In the genomic region with DNA sequence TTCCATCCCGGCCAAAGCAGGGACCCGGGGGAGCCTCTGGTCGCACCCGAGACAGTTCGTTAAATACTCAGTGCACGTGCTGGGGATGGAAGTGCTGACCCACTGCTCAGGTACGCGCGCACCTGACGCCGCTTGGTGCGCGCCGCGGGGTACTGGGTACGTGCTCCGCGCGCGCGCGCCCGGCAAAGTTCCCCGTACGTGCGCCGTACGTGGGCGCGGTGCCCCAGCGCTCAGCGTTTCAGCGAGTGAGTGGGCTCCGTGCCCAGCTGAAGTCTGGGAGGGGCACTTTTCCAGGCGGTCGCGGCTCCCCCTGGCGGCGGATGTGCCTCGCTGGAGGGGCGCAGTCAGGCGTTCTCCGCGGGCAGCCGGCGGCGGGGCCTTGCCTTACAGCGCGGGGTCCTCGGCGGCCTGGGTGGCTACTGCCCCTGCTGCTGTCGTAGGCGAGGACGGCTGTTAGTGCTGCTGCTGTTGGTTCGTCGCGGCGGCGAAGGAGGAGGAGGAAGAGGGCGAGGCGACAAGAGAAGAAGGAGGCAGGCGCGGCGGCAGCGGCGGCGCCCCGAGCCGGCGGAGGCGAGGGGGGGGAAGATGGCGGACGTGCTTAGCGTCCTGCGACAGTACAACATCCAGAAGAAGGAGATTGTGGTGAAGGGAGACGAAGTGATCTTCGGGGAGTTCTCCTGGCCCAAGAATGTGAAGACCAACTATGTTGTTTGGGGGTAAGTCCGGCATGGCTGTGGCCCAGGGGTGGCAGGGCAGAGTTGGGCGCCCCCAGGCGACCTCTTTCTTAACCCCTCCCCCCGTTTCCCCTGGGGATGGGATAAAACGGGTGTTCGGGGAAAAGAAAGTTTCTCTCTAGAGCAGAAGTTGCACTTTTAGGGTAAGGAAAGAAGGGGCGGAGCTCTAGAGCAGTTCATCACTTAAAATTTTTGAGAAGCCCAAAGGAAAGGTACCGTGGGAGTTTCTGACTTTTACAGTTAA, we compare ENCODE assay signal across 8 cellular contexts. TPM values are rescaled to one million over a fixed set of nuclear protein-coding genes. Genes with fewer than 3 reads are reported as not detected.
DNase-seq lines count a peak whose midpoint lies in the region; ATAC-seq, FAIRE-seq and TF ChIP-seq lines count a peak whose summit lies in the region.

A gene (plus strand): TSS at position 416 of the 978 bp plus-strand sequence. CDS start 170 bp downstream, at position 586.

- peaks cover 9 to 21% (median 14%) of the 10 kb centered on the region in 3 donors for H3K4me1 ChIP-seq in pancreas
- peaks cover 0 to 39% (median 15%) of the 10 kb centered on the region in 4 donors for H3K4me1 ChIP-seq in tibial artery

- H3K4me1 Mint-ChIP-seq in activated naive CD8-positive, alpha-beta T cell (ENCODE audit: low read depth): peaks cover 48% of the 10 kb centered on the region
- H3K4me1 Mint-ChIP-seq in glutamatergic neuron (ENCODE audit: low read depth, unreplicated experiment): peaks cover 4% of the 10 kb centered on the region

- no peaks in the 10 kb centered on the region for H3K27me3 Mint-ChIP-seq in activated naive CD8-positive, alpha-beta T cell
- H3K27me3 Mint-ChIP-seq in glutamatergic neuron (ENCODE audit: unreplicated experiment): peaks cover 12% of the 10 kb centered on the region

- H3K4me3 ChIP-seq in GM12865 (ENCODE audit: low read depth, low read length): peak within 1 kb of the TSS; percentile 97
- H3K4me3 ChIP-seq in pancreas: peak within 1 kb of the TSS; percentile 58 to 80 (median 70)
- peak within 1 kb of the TSS; percentile 67 to 80 for H3K4me3 ChIP-seq in tibial artery

- peak within 1 kb of the TSS; percentile 95 for H3K4me3 Mint-ChIP-seq in activated naive CD8-positive, alpha-beta T cell
- H3K4me3 Mint-ChIP-seq in glutamatergic neuron (ENCODE audit: unreplicated experiment): peak within 1 kb of the TSS; percentile 98

- peak; percentile 90 for TF ChIP-seq CTCF in GM12865 (IDR thresholded peaks at IDR 0.05; ENCODE audit: insufficient read depth, low read depth, low read length, missing control alignments)
- TF ChIP-seq CTCF in glutamatergic neuron (IDR thresholded peaks at IDR 0.05; ENCODE audit: partially characterized antibody, unreplicated experiment): peak; percentile 98
- peak; percentile 87 to 98 (median 95) for TF ChIP-seq CTCF in pancreas (IDR thresholded peaks at IDR 0.05)
- peak; percentile 87 to 99 for TF ChIP-seq CTCF in tibial artery (IDR thresholded peaks at IDR 0.05)

- peak within 1 kb of the TSS; percentile 97 for H3K27ac Mint-ChIP-seq in activated naive CD8-positive, alpha-beta T cell
- peak within 1 kb of the TSS; percentile 97 for H3K27ac Mint-ChIP-seq in glutamatergic neuron (ENCODE audit: unreplicated experiment)

- H3K27me3 ChIP-seq in pancreas: no peaks in the 10 kb centered on the region
- H3K27me3 ChIP-seq in tibial artery: no peaks in the 10 kb centered on the region

- H3K36me3 ChIP-seq in pancreas (no peaks in the 10 kb centered on the region), tibial artery (peaks cover 0 to 8% (median 8%) of the 10 kb centered on the region in 3 donors)

- DNase-seq in GM12865 (ENCODE audit: low read depth) (peak; percentile 99), NCI-H1105 (lab: John Stamatoyannopoulos, UW) (peak; percentile 97), SKM-1 treated with dmso at 0.1 percent for 144 hours (lab: John Stamatoyannopoulos, UW; ENCODE audit: unreplicated experiment) (peak; percentile 99), glutamatergic neuron (peak; percentile 99), pancreas (peak; percentile 95 to 100 (median 98)), tibial artery (peak; percentile 98 to 99)

- intact Hi-C loops in pancreas (cut with DNase I) (no loop called here), tibial artery (cut with DNase I; ENCODE audit: low total_unique reads) (loop anchor here (2.0 kb wide), 2 partner anchors 17 to 313 kb away; a partner anchor contains a TSS)

- peak within 1 kb of the TSS; percentile 73 to 95 (median 91) for H3K27ac ChIP-seq in pancreas
- peak within 1 kb of the TSS; percentile 87 to 97 for H3K27ac ChIP-seq in tibial artery

- H3K9me3 ChIP-seq in pancreas: no peaks in the 10 kb centered on the region
- H3K9me3 ChIP-seq in tibial artery: no peaks in the 10 kb centered on the region

- ATAC-seq in HG02642 (IDR thresholded peaks at IDR 0.05; ENCODE audit: poor library complexity, unreplicated experiment): peak; percentile 95
- ATAC-seq in pancreas: peak; percentile 96 to 99 (median 98)

- WGBS in pancreas, 2 donors: 0 to 1% methylated on average over 84 to 85 of the region's 85 CpGs

- H3K9me3 Mint-ChIP-seq in activated naive CD8-positive, alpha-beta T cell (ENCODE audit: low read depth): no peaks in the 10 kb centered on the region
- peaks cover 2% of the 10 kb centered on the region for H3K9me3 Mint-ChIP-seq in glutamatergic neuron (ENCODE audit: unreplicated experiment)

- FAIRE-seq in pancreas (lab: Jason Lieb, UNC): peak; percentile 67

- no peaks in the 10 kb centered on the region for H3K36me3 Mint-ChIP-seq in activated naive CD8-positive, alpha-beta T cell
- no peaks in the 10 kb centered on the region for H3K36me3 Mint-ChIP-seq in glutamatergic neuron (ENCODE audit: unreplicated experiment)

RNA-seq across cellular contexts. Expression of the gene that starts here (rescaled TPM):
- total RNA-seq in glutamatergic neuron (ENCODE audit: unreplicated experiment) (40.0 TPM), pancreas (10 to 100 TPM; 19.1 to 33.7 (median 24.6) TPM)
- 1 to 10 TPM; 3.4 to 6.6 TPM for polyA plus RNA-seq in pancreas

Comparison
In these comparisons a context has a peak if more than half of its experiments do, and no peak if none do; other contexts are left out.
1. Peak in every context shown above with its lines: DNase-seq, ATAC-seq, H3K4me3 ChIP-seq and H3K27ac ChIP-seq.